19 cellular contexts compared by ENCODE assay signal in the genomic region with DNA sequence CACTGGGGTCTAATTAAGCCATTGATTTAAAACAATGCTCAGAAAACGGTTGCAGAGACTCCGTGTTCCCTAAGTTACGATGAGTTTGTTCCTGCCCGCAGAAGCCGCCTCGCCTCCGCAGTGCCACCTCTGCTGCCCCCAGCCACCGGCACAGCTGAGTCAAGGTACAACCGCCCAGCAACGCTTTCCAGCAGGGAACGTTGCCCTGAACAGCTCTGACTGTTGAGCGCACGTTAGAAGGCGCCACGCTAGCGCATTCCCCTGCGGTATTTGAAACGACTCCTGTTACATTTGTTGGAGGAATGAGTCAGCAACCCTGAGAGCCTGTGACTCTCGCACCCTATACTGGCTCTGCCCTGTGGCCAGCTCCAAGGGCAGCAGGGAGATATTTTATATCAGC.
"Had no signal": no experiment of that assay in that cellular context is flagged by ENCODE, and none has a peak within 500 bp of the region (broad histone marks: within the 10 kb centered on the region; RNA-seq: fewer than 3 reads in every experiment).

No MANE protein-coding gene starts in this region.

- H3K27me3 ChIP-seq: transverse colon had no signal

- H3K4me1 ChIP-seq: prostate gland, transverse colon had no signal

- H3K27ac ChIP-seq: cardiac muscle cell, hepatocyte, prostate gland, transverse colon had no signal

- H3K9me3 ChIP-seq: prostate gland, transverse colon had no signal

- ATAC-seq: activated T-helper 17 cell treated with anti-CD3 and anti-CD28 coated beads, Interleukin-2, amount 50 U/mL, for 72 hours; effector memory CD8-positive, alpha-beta T cell; left colon; right cardiac atrium; T-cell had no signal

- H3K4me3 ChIP-seq: cardiac muscle cell, hepatocyte, lung, prostate gland, transverse colon had no signal

- H3K4me2 ChIP-seq: hepatocyte had no signal

- H3K79me2 ChIP-seq: hepatocyte had no signal

- FAIRE-seq: islet of Langerhans had no signal

- H2AFZ ChIP-seq: hepatocyte had no signal

- DNase-seq: activated B cell treated with CpG ODN at 0.5 μM for 24 hours; activated CD4-positive, alpha-beta memory T cell treated with anti-CD3 and anti-CD28 coated beads for 36 hours; activated CD4-positive, alpha-beta T cell treated with anti-CD3 and anti-CD28 coated beads for 4 hours; activated naive CD4-positive, alpha-beta T cell treated with Interleukin-2 at 50 U/mL for 16 hours; activated naive CD8-positive, alpha-beta T cell treated with anti-CD3 and anti-CD28 coated beads, Interleukin-2, amount 10 ng/mL, durations not matched to agents 7 days and 5 days; activated T-cell treated with anti-CD3 and anti-CD28 coated beads for 4 hours; dermis blood vessel endothelial cell; effector memory CD8-positive, alpha-beta T cell; left colon; midbrain; right cardiac atrium; transverse colon had no signal

- H3K36me3 ChIP-seq: cardiac muscle cell, prostate gland, transverse colon had no signal
